Comparison of ENCODE assay signal across 24 cellular contexts in the genomic region with DNA sequence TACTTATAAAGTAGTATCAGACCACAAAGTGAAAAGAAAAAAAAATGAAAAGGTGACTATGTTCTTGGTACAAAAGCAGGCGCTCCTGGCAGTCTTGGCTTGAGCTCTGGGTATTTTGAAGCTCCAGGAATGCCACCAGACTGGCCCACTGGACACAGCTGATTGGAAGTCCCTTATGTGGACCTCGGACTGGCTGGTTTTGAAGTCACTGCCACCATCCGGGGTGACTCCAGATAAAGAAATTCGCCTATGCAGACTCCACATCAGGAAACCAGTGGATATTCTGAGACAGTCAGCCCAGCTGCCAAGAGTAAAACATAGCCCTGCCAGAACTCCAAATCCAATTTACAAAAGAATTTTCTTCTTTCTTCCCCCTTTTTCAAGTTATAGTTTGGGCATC. TPM values are rescaled to one million over a fixed set of nuclear protein-coding genes. Genes with fewer than 3 reads are reported as not detected.
"Had no signal": no experiment of that assay in that cellular context is flagged by ENCODE, and none has a peak within 500 bp of the region (broad histone marks: within the 10 kb centered on the region; RNA-seq: fewer than 3 reads in every experiment).

No MANE protein-coding gene starts in this region.

- H3K27me3 ChIP-seq: dorsolateral prefrontal cortex, hepatocyte, left lung, ovary, right lobe of liver, testis had no signal

- H3K27me3 Mint-ChIP-seq: type B pancreatic cell had no signal

- H3K36me3 ChIP-seq: left lung, lower lobe of right lung, ovary, right lobe of liver had no signal

- H3K9me3 ChIP-seq: left lung, lower lobe of right lung, ovary, testis had no signal

- FAIRE-seq: colon, frontal cortex, kidney, urothelium cell line had no signal

- DNase-seq: central memory CD4-positive, alpha-beta T cell; dorsolateral prefrontal cortex; effector CD4-positive, alpha-beta T cell; kidney; left lung; lower lobe of right lung; natural killer cell; occipital lobe; ovary; retina; right lobe of liver; stimulated activated CD4-positive, alpha-beta T cell treated with anti-CD3 and anti-CD28 coated beads, Interleukin-2, amount 100 ng/mL, for 24 hours; stimulated activated CD4-positive, alpha-beta T cell treated with anti-CD3 and anti-CD28 coated beads, Interleukin-4, amount 100 ng/mL, for 24 hours; stimulated activated naive CD4-positive, alpha-beta T cell treated with Interleukin-2 at 50 U/mL for 16 hours; substantia nigra; testis had no signal

- H3K4me3 Mint-ChIP-seq: natural killer cell; stimulated activated effector memory CD8-positive, alpha-beta T cell treated with anti-CD3 and anti-CD28 coated beads, Interleukin-12 subunit alpha, Interleukin-12 subunit beta, amount 100 ng/mL, for 72 hours; type B pancreatic cell had no signal

- H3K4me1 ChIP-seq: left lung, lower lobe of right lung, right lobe of liver, testis had no signal

- H3K27ac Mint-ChIP-seq: natural killer cell; stimulated activated effector memory CD8-positive, alpha-beta T cell treated with anti-CD3 and anti-CD28 coated beads, Interleukin-12 subunit alpha, Interleukin-12 subunit beta, amount 100 ng/mL, for 72 hours; type B pancreatic cell had no signal

- ATAC-seq: left lung; lower lobe of right lung; natural killer cell; right lobe of liver; stimulated activated effector memory CD8-positive, alpha-beta T cell treated with anti-CD3 and anti-CD28 coated beads, Interleukin-12 subunit alpha, Interleukin-12 subunit beta, amount 100 ng/mL, for 72 hours had no signal

- H3K4me3 ChIP-seq: dorsolateral prefrontal cortex, hepatocyte, left lung, lower lobe of right lung, ovary, right lobe of liver, smooth muscle cell, testis had no signal

- H3K9me3 Mint-ChIP-seq: natural killer cell; stimulated activated effector memory CD8-positive, alpha-beta T cell treated with anti-CD3 and anti-CD28 coated beads, Interleukin-12 subunit alpha, Interleukin-12 subunit beta, amount 100 ng/mL, for 72 hours had no signal

- H3K36me3 Mint-ChIP-seq: natural killer cell; stimulated activated effector memory CD8-positive, alpha-beta T cell treated with anti-CD3 and anti-CD28 coated beads, Interleukin-12 subunit alpha, Interleukin-12 subunit beta, amount 100 ng/mL, for 72 hours; type B pancreatic cell had no signal

- H3K4me1 Mint-ChIP-seq: stimulated activated effector memory CD8-positive, alpha-beta T cell treated with anti-CD3 and anti-CD28 coated beads, Interleukin-12 subunit alpha, Interleukin-12 subunit beta, amount 100 ng/mL, for 72 hours had no signal

- H3K27ac ChIP-seq: dorsolateral prefrontal cortex, hepatocyte, left lung, lower lobe of right lung, ovary, right lobe of liver, testis had no signal

RNA-seq across cellular contexts. Expression of gene ACKR3, which starts 28.0 kb away (rescaled TPM):
- total RNA-seq: fibroblast of villous mesenchyme had no signal
